In the genomic region with DNA sequence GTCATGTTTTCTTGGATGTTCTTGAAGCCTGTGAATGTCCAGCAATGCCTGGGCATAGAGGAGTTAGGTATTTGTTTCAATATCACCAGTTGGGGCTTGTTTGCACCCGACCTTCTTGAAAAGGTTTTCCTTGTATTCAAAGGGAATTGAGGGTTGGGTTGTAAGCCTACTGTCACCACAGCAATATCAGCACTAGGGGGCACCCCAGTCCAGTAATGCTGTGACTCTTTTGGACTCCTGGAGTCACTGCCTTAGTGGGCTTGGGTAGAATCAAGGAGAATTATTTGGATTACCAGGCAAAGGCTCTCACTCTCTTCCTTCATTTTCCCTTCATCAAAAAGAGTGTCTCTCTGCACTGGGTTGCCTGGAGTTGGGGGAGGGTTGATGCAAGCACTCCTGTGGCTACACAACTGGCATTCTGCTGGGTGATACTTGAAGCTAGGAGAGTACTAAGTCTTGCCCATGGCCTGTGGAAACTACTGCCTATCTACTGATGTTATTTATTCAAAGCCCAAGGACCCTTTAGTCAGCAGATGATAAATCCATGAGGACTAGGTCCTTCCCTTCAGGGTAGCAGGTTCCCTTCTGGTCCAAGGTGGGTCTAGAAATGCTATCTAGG, we compare ENCODE assay signal across 1 cellular context.
TF ChIP-seq lines count a peak whose summit lies in the region.

No MANE protein-coding gene starts in this region.

TF ChIP-seq in K562, 482 proteins besides CTCF, POLR2A, EP300 and RAD21:
- TF ChIP-seq SMC3 (conservative IDR thresholded peaks at IDR 0.05; ENCODE audit: insufficient read depth, low read depth, low read length): peak; percentile 61; the same call in 1 of the 2 replicates
- TF ChIP-seq JUN (IDR thresholded peaks at IDR 0.05; ENCODE audit: borderline replicate concordance, low read depth, low read length): no peak
- no peak for TF ChIP-seq JUN (CRISPR knock-in tag; IDR thresholded peaks at IDR 0.05; ENCODE audit: borderline replicate concordance)
- TF ChIP-seq, protein P1, sequence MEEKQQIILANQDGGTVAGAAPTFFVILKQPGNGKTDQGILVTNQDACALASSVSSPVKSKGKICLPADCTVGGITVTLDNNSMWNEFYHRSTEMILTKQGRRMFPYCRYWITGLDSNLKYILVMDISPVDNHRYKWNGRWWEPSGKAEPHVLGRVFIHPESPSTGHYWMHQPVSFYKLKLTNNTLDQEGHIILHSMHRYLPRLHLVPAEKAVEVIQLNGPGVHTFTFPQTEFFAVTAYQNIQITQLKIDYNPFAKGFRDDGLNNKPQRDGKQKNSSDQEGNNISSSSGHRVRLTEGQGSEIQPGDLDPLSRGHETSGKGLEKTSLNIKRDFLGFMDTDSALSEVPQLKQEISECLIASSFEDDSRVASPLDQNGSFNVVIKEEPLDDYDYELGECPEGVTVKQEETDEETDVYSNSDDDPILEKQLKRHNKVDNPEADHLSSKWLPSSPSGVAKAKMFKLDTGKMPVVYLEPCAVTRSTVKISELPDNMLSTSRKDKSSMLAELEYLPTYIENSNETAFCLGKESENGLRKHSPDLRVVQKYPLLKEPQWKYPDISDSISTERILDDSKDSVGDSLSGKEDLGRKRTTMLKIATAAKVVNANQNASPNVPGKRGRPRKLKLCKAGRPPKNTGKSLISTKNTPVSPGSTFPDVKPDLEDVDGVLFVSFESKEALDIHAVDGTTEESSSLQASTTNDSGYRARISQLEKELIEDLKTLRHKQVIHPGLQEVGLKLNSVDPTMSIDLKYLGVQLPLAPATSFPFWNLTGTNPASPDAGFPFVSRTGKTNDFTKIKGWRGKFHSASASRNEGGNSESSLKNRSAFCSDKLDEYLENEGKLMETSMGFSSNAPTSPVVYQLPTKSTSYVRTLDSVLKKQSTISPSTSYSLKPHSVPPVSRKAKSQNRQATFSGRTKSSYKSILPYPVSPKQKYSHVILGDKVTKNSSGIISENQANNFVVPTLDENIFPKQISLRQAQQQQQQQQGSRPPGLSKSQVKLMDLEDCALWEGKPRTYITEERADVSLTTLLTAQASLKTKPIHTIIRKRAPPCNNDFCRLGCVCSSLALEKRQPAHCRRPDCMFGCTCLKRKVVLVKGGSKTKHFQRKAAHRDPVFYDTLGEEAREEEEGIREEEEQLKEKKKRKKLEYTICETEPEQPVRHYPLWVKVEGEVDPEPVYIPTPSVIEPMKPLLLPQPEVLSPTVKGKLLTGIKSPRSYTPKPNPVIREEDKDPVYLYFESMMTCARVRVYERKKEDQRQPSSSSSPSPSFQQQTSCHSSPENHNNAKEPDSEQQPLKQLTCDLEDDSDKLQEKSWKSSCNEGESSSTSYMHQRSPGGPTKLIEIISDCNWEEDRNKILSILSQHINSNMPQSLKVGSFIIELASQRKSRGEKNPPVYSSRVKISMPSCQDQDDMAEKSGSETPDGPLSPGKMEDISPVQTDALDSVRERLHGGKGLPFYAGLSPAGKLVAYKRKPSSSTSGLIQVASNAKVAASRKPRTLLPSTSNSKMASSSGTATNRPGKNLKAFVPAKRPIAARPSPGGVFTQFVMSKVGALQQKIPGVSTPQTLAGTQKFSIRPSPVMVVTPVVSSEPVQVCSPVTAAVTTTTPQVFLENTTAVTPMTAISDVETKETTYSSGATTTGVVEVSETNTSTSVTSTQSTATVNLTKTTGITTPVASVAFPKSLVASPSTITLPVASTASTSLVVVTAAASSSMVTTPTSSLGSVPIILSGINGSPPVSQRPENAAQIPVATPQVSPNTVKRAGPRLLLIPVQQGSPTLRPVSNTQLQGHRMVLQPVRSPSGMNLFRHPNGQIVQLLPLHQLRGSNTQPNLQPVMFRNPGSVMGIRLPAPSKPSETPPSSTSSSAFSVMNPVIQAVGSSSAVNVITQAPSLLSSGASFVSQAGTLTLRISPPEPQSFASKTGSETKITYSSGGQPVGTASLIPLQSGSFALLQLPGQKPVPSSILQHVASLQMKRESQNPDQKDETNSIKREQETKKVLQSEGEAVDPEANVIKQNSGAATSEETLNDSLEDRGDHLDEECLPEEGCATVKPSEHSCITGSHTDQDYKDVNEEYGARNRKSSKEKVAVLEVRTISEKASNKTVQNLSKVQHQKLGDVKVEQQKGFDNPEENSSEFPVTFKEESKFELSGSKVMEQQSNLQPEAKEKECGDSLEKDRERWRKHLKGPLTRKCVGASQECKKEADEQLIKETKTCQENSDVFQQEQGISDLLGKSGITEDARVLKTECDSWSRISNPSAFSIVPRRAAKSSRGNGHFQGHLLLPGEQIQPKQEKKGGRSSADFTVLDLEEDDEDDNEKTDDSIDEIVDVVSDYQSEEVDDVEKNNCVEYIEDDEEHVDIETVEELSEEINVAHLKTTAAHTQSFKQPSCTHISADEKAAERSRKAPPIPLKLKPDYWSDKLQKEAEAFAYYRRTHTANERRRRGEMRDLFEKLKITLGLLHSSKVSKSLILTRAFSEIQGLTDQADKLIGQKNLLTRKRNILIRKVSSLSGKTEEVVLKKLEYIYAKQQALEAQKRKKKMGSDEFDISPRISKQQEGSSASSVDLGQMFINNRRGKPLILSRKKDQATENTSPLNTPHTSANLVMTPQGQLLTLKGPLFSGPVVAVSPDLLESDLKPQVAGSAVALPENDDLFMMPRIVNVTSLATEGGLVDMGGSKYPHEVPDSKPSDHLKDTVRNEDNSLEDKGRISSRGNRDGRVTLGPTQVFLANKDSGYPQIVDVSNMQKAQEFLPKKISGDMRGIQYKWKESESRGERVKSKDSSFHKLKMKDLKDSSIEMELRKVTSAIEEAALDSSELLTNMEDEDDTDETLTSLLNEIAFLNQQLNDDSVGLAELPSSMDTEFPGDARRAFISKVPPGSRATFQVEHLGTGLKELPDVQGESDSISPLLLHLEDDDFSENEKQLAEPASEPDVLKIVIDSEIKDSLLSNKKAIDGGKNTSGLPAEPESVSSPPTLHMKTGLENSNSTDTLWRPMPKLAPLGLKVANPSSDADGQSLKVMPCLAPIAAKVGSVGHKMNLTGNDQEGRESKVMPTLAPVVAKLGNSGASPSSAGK (IDR thresholded peaks at IDR 0.05): no peak
- TF ChIP-seq ZBTB8A (IDR thresholded peaks at IDR 0.05; ENCODE audit: partially characterized antibody): no peak
- TF ChIP-seq MCM3 (IDR thresholded peaks at IDR 0.05): no peak
- TF ChIP-seq, protein P2, sequence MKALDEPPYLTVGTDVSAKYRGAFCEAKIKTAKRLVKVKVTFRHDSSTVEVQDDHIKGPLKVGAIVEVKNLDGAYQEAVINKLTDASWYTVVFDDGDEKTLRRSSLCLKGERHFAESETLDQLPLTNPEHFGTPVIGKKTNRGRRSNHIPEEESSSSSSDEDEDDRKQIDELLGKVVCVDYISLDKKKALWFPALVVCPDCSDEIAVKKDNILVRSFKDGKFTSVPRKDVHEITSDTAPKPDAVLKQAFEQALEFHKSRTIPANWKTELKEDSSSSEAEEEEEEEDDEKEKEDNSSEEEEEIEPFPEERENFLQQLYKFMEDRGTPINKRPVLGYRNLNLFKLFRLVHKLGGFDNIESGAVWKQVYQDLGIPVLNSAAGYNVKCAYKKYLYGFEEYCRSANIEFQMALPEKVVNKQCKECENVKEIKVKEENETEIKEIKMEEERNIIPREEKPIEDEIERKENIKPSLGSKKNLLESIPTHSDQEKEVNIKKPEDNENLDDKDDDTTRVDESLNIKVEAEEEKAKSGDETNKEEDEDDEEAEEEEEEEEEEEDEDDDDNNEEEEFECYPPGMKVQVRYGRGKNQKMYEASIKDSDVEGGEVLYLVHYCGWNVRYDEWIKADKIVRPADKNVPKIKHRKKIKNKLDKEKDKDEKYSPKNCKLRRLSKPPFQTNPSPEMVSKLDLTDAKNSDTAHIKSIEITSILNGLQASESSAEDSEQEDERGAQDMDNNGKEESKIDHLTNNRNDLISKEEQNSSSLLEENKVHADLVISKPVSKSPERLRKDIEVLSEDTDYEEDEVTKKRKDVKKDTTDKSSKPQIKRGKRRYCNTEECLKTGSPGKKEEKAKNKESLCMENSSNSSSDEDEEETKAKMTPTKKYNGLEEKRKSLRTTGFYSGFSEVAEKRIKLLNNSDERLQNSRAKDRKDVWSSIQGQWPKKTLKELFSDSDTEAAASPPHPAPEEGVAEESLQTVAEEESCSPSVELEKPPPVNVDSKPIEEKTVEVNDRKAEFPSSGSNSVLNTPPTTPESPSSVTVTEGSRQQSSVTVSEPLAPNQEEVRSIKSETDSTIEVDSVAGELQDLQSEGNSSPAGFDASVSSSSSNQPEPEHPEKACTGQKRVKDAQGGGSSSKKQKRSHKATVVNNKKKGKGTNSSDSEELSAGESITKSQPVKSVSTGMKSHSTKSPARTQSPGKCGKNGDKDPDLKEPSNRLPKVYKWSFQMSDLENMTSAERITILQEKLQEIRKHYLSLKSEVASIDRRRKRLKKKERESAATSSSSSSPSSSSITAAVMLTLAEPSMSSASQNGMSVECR (CRISPR knock-in tag; IDR thresholded peaks at IDR 0.05): no peak
- TF ChIP-seq DEAF1 (CRISPR knock-in tag; IDR thresholded peaks at IDR 0.05): peak; percentile 33; the same call in 1 of the 2 replicates
- no peak for TF ChIP-seq ILK (tag; IDR thresholded peaks at IDR 0.05; ENCODE audit: borderline replicate concordance, low read depth)
- no peak for TF ChIP-seq CREB3L1 (IDR thresholded peaks at IDR 0.05; ENCODE audit: borderline replicate concordance, low read depth)
- TF ChIP-seq STAG1 (CRISPR knock-in tag; IDR thresholded peaks at IDR 0.05; ENCODE audit: borderline replicate concordance): peak; percentile 32; the same call in 1 of the 2 replicates
- TF ChIP-seq ZBTB26 (CRISPR knock-in tag; IDR thresholded peaks at IDR 0.05): no peak
- TF ChIP-seq ZKSCAN3 (CRISPR knock-in tag; IDR thresholded peaks at IDR 0.05): no peak
- no peak for TF ChIP-seq KDM1A (IDR thresholded peaks at IDR 0.05)
TF ChIP-seq in K562: peak in this region for 3.
